Comparison of ENCODE assay signal across 8 cellular contexts in the genomic region with DNA sequence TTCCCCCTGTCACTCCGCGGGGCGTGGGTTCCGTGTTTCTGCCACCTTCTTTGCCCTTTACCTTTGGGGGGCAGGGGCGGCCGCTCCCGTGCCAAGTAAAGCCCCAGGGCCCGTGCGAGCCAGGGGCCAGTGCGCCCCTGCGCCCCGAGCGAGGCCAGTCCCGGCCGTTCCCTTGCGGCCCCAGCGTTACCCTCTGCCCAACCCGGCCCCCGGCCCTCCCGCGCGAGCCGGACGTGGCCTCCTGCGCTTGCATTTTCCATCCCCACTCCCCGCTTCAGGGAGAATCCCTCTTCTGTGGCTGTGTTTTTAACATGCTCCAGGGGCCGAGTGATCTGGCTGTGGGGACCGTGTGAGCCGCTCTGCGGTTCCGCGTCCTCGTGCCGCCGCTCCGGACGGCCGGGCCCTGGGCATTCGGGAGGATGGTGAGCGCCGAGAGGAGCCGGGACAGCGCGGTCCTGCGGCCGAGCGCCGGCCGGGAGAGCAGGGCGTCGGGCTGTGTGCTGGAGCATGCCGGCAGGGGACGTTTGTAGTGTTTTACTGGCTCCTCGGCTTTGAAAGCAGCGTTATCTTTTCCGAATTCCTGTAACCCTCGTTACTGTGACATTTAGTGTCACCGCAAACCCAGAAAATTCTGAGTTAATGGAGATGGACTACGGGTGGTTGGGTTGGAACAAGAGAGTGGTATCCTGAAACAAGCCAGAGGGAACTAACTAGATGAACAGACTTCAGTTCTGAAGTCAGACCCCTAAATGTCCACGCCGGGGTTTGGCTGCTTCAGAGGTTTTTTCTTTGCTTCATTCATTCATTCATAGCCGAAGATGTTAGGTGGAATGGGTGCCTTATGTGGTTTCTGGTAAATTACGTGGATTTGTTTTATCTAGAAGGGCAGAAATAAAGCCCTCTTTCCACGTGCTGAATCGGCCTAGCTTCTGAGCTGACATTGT. TPM values are rescaled to one million over a fixed set of nuclear protein-coding genes. Genes with fewer than 3 reads are reported as not detected.
DNase-seq lines count a peak whose midpoint lies in the region; ATAC-seq and TF ChIP-seq lines count a peak whose summit lies in the region.

No MANE protein-coding gene starts in this region.

- no peaks in the 10 kb centered on the region for H3K27me3 ChIP-seq in thoracic aorta (replicated peaks; ENCODE audit: insufficient read depth)

- H3K4me3 ChIP-seq in thoracic aorta, result peak overlapping the region; percentile 100

- peak; percentile 10 for ATAC-seq in esophagus mucosa
- no peak for ATAC-seq in thoracic aorta (ENCODE audit: insufficient number of reproducible peaks, low FRiP score, low read depth)

- peak overlapping the region; percentile 93 to 96 for H3K27ac ChIP-seq in thoracic aorta

- no peaks in the 10 kb centered on the region for H3K9me3 ChIP-seq in thoracic aorta

- H3K36me3 ChIP-seq in thoracic aorta, result no peaks in the 10 kb centered on the region

- TF ChIP-seq CTCF in thoracic aorta (IDR thresholded peaks at IDR 0.05), result peak; percentile 12

- DNase-seq in ELF-1 (ENCODE audit: low read depth, low spot score) (peak; percentile 64), LHCN-M2 (ENCODE audit: low read depth) (peak; percentile 24), activated T-cell treated with anti-CD3 and anti-CD28 coated beads for 1 hour (ENCODE audit: low read depth) (peak; percentile 5), mucosa of gallbladder (ENCODE audit: low spot score) (peak; percentile 13), thoracic aorta (ENCODE audit: low spot score) (no peak), SK-N-DZ (ENCODE audit: low spot score) (no peak), HPDE6-E6E7 (ENCODE audit: extremely low spot score) (no peak)

- H3K4me1 ChIP-seq in thoracic aorta (ENCODE audit: control insufficient read depth in 1 of 2, low read depth in 2 of 2), result peaks cover 21 to 55% of the 10 kb centered on the region in 2 donors

RNA-seq across cellular contexts. Expression of gene GALNT2, which starts 1.1 kb away (rescaled TPM):
- total RNA-seq in LHCN-M2 (2014; rRNA removed), result 77.3 and 81.6 TPM in 2 replicates
- polyA plus RNA-seq in LHCN-M2 (2012), result 78.4 TPM
- 37.6 TPM for total RNA-seq in esophagus mucosa
- total RNA-seq in mucosa of gallbladder, result 72.2 TPM
- 100 to 1,000 TPM; 113 to 148 TPM for total RNA-seq in thoracic aorta
- polyA plus RNA-seq in SK-N-DZ (2014; cell fraction: cytosol; rRNA removed), result 63.2 and 70.5 TPM in 2 replicates
- 36.3 and 41.3 TPM in 2 replicates for polyA plus RNA-seq in SK-N-DZ (2014; cell fraction: nucleus; rRNA removed)

Comparison
In these comparisons a context has a peak if more than half of its experiments do, and no peak if none do; other contexts are left out.
1. DNase-seq: peak in ELF-1 (single experiment), LHCN-M2 (single experiment), activated T-cell treated with anti-CD3 and anti-CD28 coated beads for 1 hour (single experiment) and mucosa of gallbladder (single experiment); none in thoracic aorta (single experiment), SK-N-DZ (single experiment) and HPDE6-E6E7 (single experiment).